Comparison of ENCODE assay signal across 14 cellular contexts in genomic region chr9:33677961-33678360, GRCh38.
DNase-seq lines count a peak whose midpoint lies in the region; ATAC-seq, FAIRE-seq and TF ChIP-seq lines count a peak whose summit lies in the region.
"Had no signal": no experiment of that assay in that cellular context is flagged by ENCODE, and none has a peak within 500 bp of the region (broad histone marks: within the 10 kb centered on the region; RNA-seq: fewer than 3 reads in every experiment).

No MANE protein-coding gene starts in this region.

- H3K9me3 ChIP-seq in HCT116 (ENCODE audit: control insufficient read depth in 1 of 2, insufficient read depth in 1 of 2, low read depth in 1 of 2, low read length in 2 of 2), result no peaks in the 10 kb centered on the region
- H3K9me3 ChIP-seq in WERI-Rb-1 (ENCODE audit: severe bottlenecking), result peaks cover 2% of the 10 kb centered on the region
- no peaks in the 10 kb centered on the region for H3K9me3 ChIP-seq in iPS-18a (ENCODE audit: control insufficient read depth, low read depth, low read length)
- no peaks in the 10 kb centered on the region for H3K9me3 ChIP-seq in pancreas

- H3K27ac Mint-ChIP-seq in progenitor cell of endocrine pancreas, result no peak overlapping the region
- H3K27ac Mint-ChIP-seq: B cell had no signal

- no peak for ATAC-seq in HCT116
- no peak for ATAC-seq in HG02610 (IDR thresholded peaks at IDR 0.05; ENCODE audit: unreplicated experiment)
- no peak for ATAC-seq in pancreas

- H3K9me3 Mint-ChIP-seq in progenitor cell of endocrine pancreas (ENCODE audit: low read depth), result no peaks in the 10 kb centered on the region
- H3K9me3 Mint-ChIP-seq: central memory CD8-positive, alpha-beta T cell had no signal

- no TSS peak for BruUV-seq in HCT116 (replicated peaks; lab: Mats Ljungman, UMichigan)

- CTCF ChIA-PET in HCT116 (lab: Charles Lee), result no interaction called here

- no peaks in the 10 kb centered on the region for H4K20me1 ChIP-seq in HCT116 (ENCODE audit: insufficient read depth)

- H3K27ac ChIP-seq in HCT116 (ENCODE audit: low read depth, low read length), result no peak overlapping the region
- no peak overlapping the region for H3K27ac ChIP-seq in WERI-Rb-1
- no peak overlapping the region for H3K27ac ChIP-seq in iPS-18a (ENCODE audit: low read length)
- no peak overlapping the region for H3K27ac ChIP-seq in pancreas
- H3K27ac ChIP-seq: tibial artery had no signal

- TF ChIP-seq POLR2A in HCT116 (IDR thresholded peaks at IDR 0.05; ENCODE audit: borderline replicate concordance, extremely low read depth, insufficient read depth, insufficient read length), result no peak

- H3K9me2 ChIP-seq in HCT116 (ENCODE audit: insufficient read depth), result no peaks in the 10 kb centered on the region

- H3K9ac ChIP-seq in HCT116 (ENCODE audit: low read length) (no peak overlapping the region), iPS-18a (ENCODE audit: low read length) (peak overlapping the region; percentile 69)

- H3K4me1 ChIP-seq in HCT116 (ENCODE audit: control insufficient read depth in 1 of 2, insufficient read depth in 2 of 2, low read length in 2 of 2) (no peaks in the 10 kb centered on the region), iPS-18a (ENCODE audit: control insufficient read depth, low read depth, low read length) (peaks cover 3% of the 10 kb centered on the region), pancreas (no peaks in the 10 kb centered on the region)

- TF ChIP-seq CTCF in HCT116 (IDR thresholded peaks at IDR 0.05 in 2 of 3, conservative IDR thresholded peaks at IDR 0.05 in 1 of 3; ENCODE audit: borderline replicate concordance in 1 of 3, insufficient read depth in 1 of 3, low read depth in 2 of 3, low read length in 2 of 3) (no peak), WERI-Rb-1 (IDR thresholded peaks at IDR 0.05; ENCODE audit: low read depth, low read length) (no peak), progenitor cell of endocrine pancreas (IDR thresholded peaks at IDR 0.05; ENCODE audit: unreplicated experiment) (no peak), pancreas (IDR thresholded peaks at IDR 0.05) (no peak)

- H3K36me3 Mint-ChIP-seq in progenitor cell of endocrine pancreas (ENCODE audit: insufficient read depth), result no peaks in the 10 kb centered on the region

- H3K27me3 Mint-ChIP-seq in progenitor cell of endocrine pancreas, result peaks cover 34% of the 10 kb centered on the region

- POLR2A ChIA-PET in HCT116 (lab: Charles Lee), result no interaction called here

- DNase-seq in HCT116 (ENCODE audit: low read depth, low spot score) (no peak), WERI-Rb-1 (no peak), progenitor cell of endocrine pancreas (ENCODE audit: low spot score, unreplicated experiment) (no peak), SHP77 treated with DMSO at 0.1 percent for 48 hours (lab: John Stamatoyannopoulos, UW) (no peak), pancreas (no peak)
- DNase-seq: activated CD4-positive, alpha-beta T cell treated with anti-CD3 and anti-CD28 coated beads, Interleukin-2, amount 50 U/mL, for 48 hours; Calu3; HCEC 1CT; NCI-H446 treated with DMSO at 0.1 percent for 48 hours; tibial artery had no signal

- H3K36me3 ChIP-seq in HCT116 (ENCODE audit: control insufficient read depth in 1 of 2, insufficient read depth in 2 of 2, low read length in 2 of 2) (no peaks in the 10 kb centered on the region), WERI-Rb-1 (no peaks in the 10 kb centered on the region), iPS-18a (ENCODE audit: control insufficient read depth, low read depth, low read length) (no peaks in the 10 kb centered on the region), pancreas (no peaks in the 10 kb centered on the region)
- H3K36me3 ChIP-seq: tibial artery had no signal

- H3K4me2 ChIP-seq in HCT116 (ENCODE audit: low read length), result no peak overlapping the region

- no peak for TF ChIP-seq RAD21 in HCT116 (IDR thresholded peaks at IDR 0.05; ENCODE audit: low read depth)

- H3K4me3 ChIP-seq in HCT116 (replicated peaks in 1 of 2; ENCODE audit: low read depth in 1 of 2, low read length in 2 of 2), result no peak overlapping the region
- peak overlapping the region; percentile 53 for H3K4me3 ChIP-seq in WERI-Rb-1 (ENCODE audit: low read depth, low read length)
- H3K4me3 ChIP-seq in iPS-18a (ENCODE audit: low read length), result peak overlapping the region; percentile 81
- no peak overlapping the region for H3K4me3 ChIP-seq in pancreas

- RAD21 ChIA-PET in HCT116 (lab: Charles Lee; ENCODE audit: low non-redundant PET in 1 of 2, low total read pairs in 2 of 2, uncharacterized antibody in 2 of 2, unreplicated experiment in 2 of 2), result no interaction called here

- H3K4me3 Mint-ChIP-seq in progenitor cell of endocrine pancreas (ENCODE audit: low read depth), result peak overlapping the region; percentile 88

- FAIRE-seq in pancreas (lab: Jason Lieb, UNC), result no peak

- WGBS in pancreas, 2 donors, result 76 to 85% methylated on average over 3 of the region's 3 CpGs

- H2AFZ ChIP-seq in HCT116 (ENCODE audit: low read depth, low read length, poor library complexity, severe bottlenecking), result peak overlapping the region; percentile 22

- H3K27me3 ChIP-seq in HCT116 (ENCODE audit: insufficient read depth, low read length) (no peaks in the 10 kb centered on the region), WERI-Rb-1 (ENCODE audit: insufficient read depth, low read depth, severe bottlenecking) (no peaks in the 10 kb centered on the region), iPS-18a (ENCODE audit: control insufficient read depth, insufficient read depth, low read length) (no peaks in the 10 kb centered on the region), pancreas (no peaks in the 10 kb centered on the region)

- no peaks in the 10 kb centered on the region for H3K4me1 Mint-ChIP-seq in progenitor cell of endocrine pancreas (ENCODE audit: low read depth)

- intact Hi-C loops in HCT116 (cut with micrococcal nuclease), result no loop called here
- intact Hi-C loops in pancreas (cut with DNase I), result no loop called here

- no peaks in the 10 kb centered on the region for H3K79me2 ChIP-seq in HCT116 (ENCODE audit: insufficient read depth, low read length)

TF ChIP-seq in HCT116, 20 proteins besides CTCF, POLR2A, EP300 and RAD21 (continues in another document):
- TF ChIP-seq TCF7L2 (IDR thresholded peaks at IDR 0.05; ENCODE audit: borderline replicate concordance, extremely low read depth, insufficient read depth, insufficient read length), result no peak
- no peak for TF ChIP-seq ZNF274 (IDR thresholded peaks at IDR 0.05; ENCODE audit: low read depth, low read length)
- no peak for TF ChIP-seq FOSL1 (IDR thresholded peaks at IDR 0.05; ENCODE audit: low read depth)
- no peak for TF ChIP-seq CBX3 (IDR thresholded peaks at IDR 0.05; ENCODE audit: low read depth)
- TF ChIP-seq REST (IDR thresholded peaks at IDR 0.05; ENCODE audit: low read depth), result no peak
- TF ChIP-seq SIN3A (IDR thresholded peaks at IDR 0.05; ENCODE audit: low read depth), result no peak
- TF ChIP-seq ZBTB33 (IDR thresholded peaks at IDR 0.05; ENCODE audit: extremely low read depth, insufficient replicate concordance, low read length), result no peak
- TF ChIP-seq CEBPB (IDR thresholded peaks at IDR 0.05; ENCODE audit: low read depth), result no peak
- no peak for TF ChIP-seq EZH2 (IDR thresholded peaks at IDR 0.05)
- TF ChIP-seq EGR1 (IDR thresholded peaks at IDR 0.05; ENCODE audit: low read depth), result no peak
- TF ChIP-seq, protein P1, sequence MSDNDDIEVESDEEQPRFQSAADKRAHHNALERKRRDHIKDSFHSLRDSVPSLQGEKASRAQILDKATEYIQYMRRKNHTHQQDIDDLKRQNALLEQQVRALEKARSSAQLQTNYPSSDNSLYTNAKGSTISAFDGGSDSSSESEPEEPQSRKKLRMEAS (IDR thresholded peaks at IDR 0.05), result no peak
- TF ChIP-seq ELF1 (IDR thresholded peaks at IDR 0.05; ENCODE audit: borderline replicate concordance, low read depth), result no peak
- no peak for TF ChIP-seq SP1 (IDR thresholded peaks at IDR 0.05; ENCODE audit: low read depth)
- no peak for TF ChIP-seq YY1 (IDR thresholded peaks at IDR 0.05; ENCODE audit: extremely low read depth, insufficient replicate concordance, low read depth, low read length)

Comparison
In these comparisons a context has a peak if more than half of its experiments do, and no peak if none do; other contexts are left out.
1. H3K4me3 ChIP-seq: peak in WERI-Rb-1 (single experiment) and iPS-18a (single experiment); none in HCT116 (0 of 2) and pancreas (0 of 4).